ENCODE assay signal across 22 cellular contexts in the genomic region with DNA sequence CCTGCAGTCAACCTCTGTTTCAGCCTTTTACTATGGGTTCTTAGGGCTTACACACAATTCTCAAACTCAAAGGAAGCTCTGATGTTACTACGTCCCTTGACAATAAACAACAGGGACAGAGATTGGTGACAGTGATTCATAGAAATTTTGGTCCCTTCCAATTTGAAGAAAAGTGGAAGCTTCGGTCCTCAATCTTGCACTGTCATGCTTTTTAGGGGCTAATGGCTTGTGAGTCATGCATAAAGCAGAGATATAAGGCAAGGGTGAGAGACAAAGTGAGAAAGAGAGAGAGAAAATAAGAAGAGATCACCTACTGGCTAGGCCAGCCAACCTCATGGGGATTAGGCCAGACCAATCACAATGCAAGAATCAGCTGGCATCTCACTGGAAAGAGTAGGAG.
"Had no signal": no experiment of that assay in that cellular context is flagged by ENCODE, and none has a peak within 500 bp of the region (broad histone marks: within the 10 kb centered on the region; RNA-seq: fewer than 3 reads in every experiment).

No MANE protein-coding gene starts in this region.

- H3K4me3 ChIP-seq: heart left ventricle, lung, neural progenitor cell, pancreas, stomach, thoracic aorta, transverse colon had no signal

- H3K9me3 Mint-ChIP-seq: neural progenitor cell had no signal

- H3K36me3 Mint-ChIP-seq: natural killer cell treated with Interleukin-12 subunit alpha and Interleukin-12 subunit beta and Interleukin-15 and Interleukin-18, amount 100 ng/mL, for 72 hours; neural progenitor cell had no signal

- ATAC-seq: heart left ventricle; left colon; left ventricle myocardium superior; natural killer cell treated with Interleukin-12 subunit alpha and Interleukin-12 subunit beta and Interleukin-15 and Interleukin-18, amount 100 ng/mL, for 72 hours; pancreas; right cardiac atrium had no signal

- H3K27me3 Mint-ChIP-seq: dendritic cell treated with granulocyte-macrophage colony-stimulating factor and Interleukin-4, amounts not matched to agents 40 ng/mL and 50 ng/mL, for 4 days; progenitor cell of endocrine pancreas had no signal

- DNase-seq: endodermal cell; heart left ventricle; hippocampal formation; left colon; left ventricle myocardium superior; mesenchymal stem cell; midbrain; nucleus accumbens; pancreas; right cardiac atrium; small intestine; stimulated activated CD4-positive, alpha-beta T cell treated with anti-CD3 and anti-CD28 coated beads, Interleukin-12 subunit alpha, Interleukin-12 subunit beta, amount 100 ng/mL, for 4 hours; stimulated activated naive CD4-positive, alpha-beta T cell; stomach; substantia nigra; transverse colon had no signal

- H3K4me3 Mint-ChIP-seq: dendritic cell treated with granulocyte-macrophage colony-stimulating factor and Interleukin-4, amounts not matched to agents 40 ng/mL and 50 ng/mL, for 4 days; endodermal cell; natural killer cell treated with Interleukin-12 subunit alpha and Interleukin-12 subunit beta and Interleukin-15 and Interleukin-18, amount 100 ng/mL, for 72 hours; neural progenitor cell had no signal

- H3K27ac Mint-ChIP-seq: dendritic cell treated with granulocyte-macrophage colony-stimulating factor and Interleukin-4, amounts not matched to agents 40 ng/mL and 50 ng/mL, for 4 days; endodermal cell; natural killer cell treated with Interleukin-12 subunit alpha and Interleukin-12 subunit beta and Interleukin-15 and Interleukin-18, amount 100 ng/mL, for 72 hours; neural progenitor cell; progenitor cell of endocrine pancreas had no signal

- H3K4me1 Mint-ChIP-seq: endodermal cell, neural progenitor cell had no signal
